26 cellular contexts compared by ENCODE assay signal in the genomic region with DNA sequence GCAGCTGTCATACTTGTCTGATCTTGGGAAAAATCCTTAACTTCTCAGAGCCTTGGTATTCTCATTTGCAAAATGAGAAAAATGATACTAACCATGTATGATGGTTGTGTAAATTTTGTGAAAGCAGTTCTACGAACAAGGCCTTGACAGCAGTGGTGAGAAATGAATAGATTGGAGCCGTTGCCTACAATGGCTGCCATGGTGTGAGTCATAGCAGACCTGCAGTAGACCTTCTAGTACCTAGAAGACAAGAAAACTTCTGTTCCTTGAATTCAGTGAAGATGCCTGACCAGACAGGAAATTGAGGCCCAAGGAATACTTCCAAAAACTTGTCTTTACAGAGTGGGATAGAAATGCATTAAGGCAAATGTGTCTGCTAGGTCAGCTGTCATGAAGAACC.
"Had no signal": no experiment of that assay in that cellular context is flagged by ENCODE, and none has a peak within 500 bp of the region (broad histone marks: within the 10 kb centered on the region; RNA-seq: fewer than 3 reads in every experiment).

No MANE protein-coding gene starts in this region.

- H3K27me3 ChIP-seq: dorsolateral prefrontal cortex, gastroesophageal sphincter, neural progenitor cell, right lobe of liver, testis, tibial artery had no signal

- H3K9me3 Mint-ChIP-seq: immature natural killer cell had no signal

- H3K27ac ChIP-seq: dorsolateral prefrontal cortex, epithelial cell of prostate, foreskin keratinocyte, gastroesophageal sphincter, lower lobe of right lung, neural progenitor cell, parathyroid adenoma, right lobe of liver, testis, tibial artery had no signal

- H3K9ac ChIP-seq: neural progenitor cell, parathyroid adenoma had no signal

- H3K4me3 ChIP-seq: dorsolateral prefrontal cortex, gastroesophageal sphincter, lower lobe of right lung, neural progenitor cell, right lobe of liver, smooth muscle cell, testis, tibial artery had no signal

- H3K36me3 Mint-ChIP-seq: stimulated activated memory B cell treated with anti-CD40 and anti-IgM and Interleukin-4, amounts not matched to agents 10 μg/mL and 1 μg/mL and 100 μg/mL, for 72 hours had no signal

- ATAC-seq: esophagus mucosa; foreskin keratinocyte; gastroesophageal sphincter; left ventricle myocardium superior; lower lobe of right lung; right lobe of liver; stimulated activated memory B cell treated with anti-CD40 and anti-IgM and Interleukin-4, amounts not matched to agents 10 μg/mL and 1 μg/mL and 100 μg/mL, for 72 hours; stimulated activated naive CD8-positive, alpha-beta T cell treated with anti-CD3 and anti-CD28 coated beads, Interleukin-15, Interleukin-2, amounts not matched to agents 100 U/mL and 50 U/mL, for 24 hours had no signal

- H3K4me1 ChIP-seq: gastroesophageal sphincter, lower lobe of right lung, parathyroid adenoma, right lobe of liver, testis, tibial artery had no signal

- DNase-seq: cortex of kidney; dorsolateral prefrontal cortex; effector CD4-positive, alpha-beta T cell; foreskin keratinocyte; hypothalamus; immature natural killer cell; islet precursor cell; left ventricle myocardium superior; lower lobe of right lung; right lobe of liver; stimulated activated CD4-positive, alpha-beta T cell treated with anti-CD3 and anti-CD28 coated beads, Interleukin-2, amount 100 ng/mL, for 24 hours; stimulated activated CD4-positive, alpha-beta T cell treated with anti-CD3 and anti-CD28 coated beads, Interleukin-4, amount 100 ng/mL, for 24 hours; stimulated activated naive CD8-positive, alpha-beta T cell treated with anti-CD3 and anti-CD28 coated beads, Interleukin-15, Interleukin-2, amounts not matched to agents 100 U/mL and 50 U/mL, for 24 hours; substantia nigra; testis; tibial artery had no signal

- H3K36me3 ChIP-seq: gastroesophageal sphincter, lower lobe of right lung, neural progenitor cell, right lobe of liver, tibial artery had no signal

- H3K9me3 ChIP-seq: lower lobe of right lung, right lobe of liver, testis, tibial artery had no signal

- H3K4me3 Mint-ChIP-seq: nephron; neural progenitor cell; stimulated activated memory B cell treated with anti-CD40 and anti-IgM and Interleukin-4, amounts not matched to agents 10 μg/mL and 1 μg/mL and 100 μg/mL, for 72 hours; type B pancreatic cell had no signal

- H3K27ac Mint-ChIP-seq: neural progenitor cell; progenitor cell of endocrine pancreas; stimulated activated memory B cell treated with anti-CD40 and anti-IgM and Interleukin-4, amounts not matched to agents 10 μg/mL and 1 μg/mL and 100 μg/mL, for 72 hours; type B pancreatic cell had no signal
